ENCODE assay signal across 8 cellular contexts in the genomic region with DNA sequence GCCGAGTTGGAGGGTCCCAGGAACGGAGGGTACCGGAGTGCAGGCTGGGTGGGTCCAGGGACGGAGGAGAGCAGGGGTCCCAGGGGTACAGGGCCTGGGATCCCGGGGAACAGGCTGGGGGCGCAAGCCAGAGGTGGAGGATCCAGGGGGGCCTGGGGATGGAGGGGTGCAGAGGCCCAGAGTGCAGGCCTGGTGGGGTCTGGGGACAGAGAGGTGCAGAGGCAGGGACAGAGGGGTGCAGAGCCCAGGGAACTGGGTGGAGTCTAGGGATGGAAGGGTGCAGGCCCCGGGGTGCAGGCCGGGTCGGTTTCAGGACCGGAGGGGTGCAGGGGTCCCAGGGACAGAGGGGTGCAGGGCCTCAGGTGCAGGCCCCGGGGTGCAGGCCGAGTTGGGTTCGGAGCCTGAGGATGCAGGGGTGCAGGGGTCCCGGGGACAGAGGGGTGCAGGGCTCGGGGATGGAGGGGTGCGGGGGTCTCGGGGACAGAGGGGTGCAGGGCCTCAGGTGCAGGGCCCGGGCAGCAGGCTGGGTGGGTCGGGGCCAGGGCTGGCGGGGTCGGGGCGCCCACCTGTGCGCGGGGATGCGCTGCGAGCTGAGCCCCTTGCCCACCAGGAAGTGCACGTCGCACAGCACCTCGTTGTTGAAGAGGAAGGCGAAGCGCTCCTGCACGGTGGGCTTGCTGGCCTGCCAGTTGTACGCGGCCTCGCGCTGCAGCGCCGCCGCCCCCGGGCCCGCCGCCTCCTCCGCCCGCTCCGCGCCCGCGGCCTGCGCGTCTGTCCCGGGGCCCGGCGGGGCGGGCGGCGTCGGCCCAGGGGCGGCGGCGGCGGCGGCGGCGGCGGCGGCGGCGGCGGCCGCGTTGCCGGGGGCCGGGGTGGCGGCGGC. TPM values are rescaled to one million over a fixed set of nuclear protein-coding genes. Genes with fewer than 3 reads are reported as not detected.
DNase-seq lines count a peak whose midpoint lies in the region; ATAC-seq and TF ChIP-seq lines count a peak whose summit lies in the region.

No MANE protein-coding gene starts in this region.

- peak; percentile 59 for ATAC-seq in stimulated activated memory B cell treated with anti-CD40 and anti-IgM and Interleukin-4, amounts not matched to agents 10 μg/mL and 1 μg/mL and 100 μg/mL, for 72 hours
- no peak for ATAC-seq in GM19023 (IDR thresholded peaks at IDR 0.05; ENCODE audit: unreplicated experiment)
- no peak for ATAC-seq in HG03565 (IDR thresholded peaks at IDR 0.05; ENCODE audit: unreplicated experiment)

- DNase-seq in D341Med (ENCODE audit: low spot score) (peak; percentile 90), LNCaP clone FGC (ENCODE audit: low read depth) (no peak), ascending aorta (ENCODE audit: low spot score in 2 of 2) (no peak), superior temporal gyrus (ENCODE audit: extremely low spot score) (no peak)

- peak overlapping the region; percentile 84 for H3K4me3 Mint-ChIP-seq in stimulated activated memory B cell treated with anti-CD40 and anti-IgM and Interleukin-4, amounts not matched to agents 10 μg/mL and 1 μg/mL and 100 μg/mL, for 72 hours

- H3K27me3 Mint-ChIP-seq in stimulated activated memory B cell treated with anti-CD40 and anti-IgM and Interleukin-4, amounts not matched to agents 10 μg/mL and 1 μg/mL and 100 μg/mL, for 72 hours, result no peaks in the 10 kb centered on the region

- H3K27me3 ChIP-seq in ascending aorta, result no peaks in the 10 kb centered on the region
- H3K27me3 ChIP-seq in iPS-20b (ENCODE audit: insufficient read depth, low read length), result no peaks in the 10 kb centered on the region

- intact Hi-C loops in ascending aorta (cut with DNase I), result loop anchor here (5.0 to 10.0 kb wide), 2 partner anchors 110 to 137 kb away; partner anchors contain the start of genes ADAT3, AP3D1 and SCAMP4

- H3K9ac ChIP-seq in iPS-20b (ENCODE audit: low read depth, low read length), result peak overlapping the region; percentile 66; the same call in 1 of the 2 replicates

- H3K27ac ChIP-seq in ascending aorta (peak overlapping the region; percentile 63 to 66), iPS-20b (ENCODE audit: low read length) (no peak overlapping the region)

- H3K4me1 Mint-ChIP-seq in stimulated activated memory B cell treated with anti-CD40 and anti-IgM and Interleukin-4, amounts not matched to agents 10 μg/mL and 1 μg/mL and 100 μg/mL, for 72 hours, result peaks cover 53% of the 10 kb centered on the region

- H3K4me1 ChIP-seq in ascending aorta, result peaks cover 5 to 13% of the 10 kb centered on the region in 2 donors
- H3K4me1 ChIP-seq in iPS-20b (ENCODE audit: insufficient read depth, low read length), result no peaks in the 10 kb centered on the region

- H3K36me3 Mint-ChIP-seq in stimulated activated memory B cell treated with anti-CD40 and anti-IgM and Interleukin-4, amounts not matched to agents 10 μg/mL and 1 μg/mL and 100 μg/mL, for 72 hours, result peaks cover 30% of the 10 kb centered on the region

- no peaks in the 10 kb centered on the region for H3K9me3 ChIP-seq in ascending aorta
- no peaks in the 10 kb centered on the region for H3K9me3 ChIP-seq in iPS-20b (ENCODE audit: insufficient read depth, low read depth, low read length)

- H3K9me3 Mint-ChIP-seq in stimulated activated memory B cell treated with anti-CD40 and anti-IgM and Interleukin-4, amounts not matched to agents 10 μg/mL and 1 μg/mL and 100 μg/mL, for 72 hours, result no peaks in the 10 kb centered on the region

- H3K4me3 ChIP-seq in LNCaP clone FGC (ENCODE audit: low read depth, low read length), result peak overlapping the region; percentile 78
- peak overlapping the region; percentile 70 to 92 for H3K4me3 ChIP-seq in ascending aorta
- H3K4me3 ChIP-seq in iPS-20b (ENCODE audit: low read length), result peak overlapping the region; percentile 64

- TF ChIP-seq CTCF in LNCaP clone FGC (IDR thresholded peaks at IDR 0.05; ENCODE audit: control insufficient read depth, extremely low read depth, insufficient read depth) (no peak), ascending aorta (IDR thresholded peaks at IDR 0.05) (no peak)

- H3K27ac Mint-ChIP-seq in stimulated activated memory B cell treated with anti-CD40 and anti-IgM and Interleukin-4, amounts not matched to agents 10 μg/mL and 1 μg/mL and 100 μg/mL, for 72 hours, result peak overlapping the region; percentile 76

- H3K36me3 ChIP-seq in ascending aorta, result no peaks in the 10 kb centered on the region
- no peaks in the 10 kb centered on the region for H3K36me3 ChIP-seq in iPS-20b (ENCODE audit: insufficient read depth, low read depth, low read length)

RNA-seq across cellular contexts. Expression of gene BTBD2, which starts 0.5 kb away (rescaled TPM):
- 90.1 TPM for total RNA-seq in ascending aorta

RNA-seq across cellular contexts. Expression of gene MKNK2, which starts 36.1 kb away (rescaled TPM):
- total RNA-seq in ascending aorta, result 228 TPM
